Comparison of ENCODE assay signal across 11 cellular contexts in genomic region chr16:68592466-68593337, GRCh38. TPM values are rescaled to one million over a fixed set of nuclear protein-coding genes. Genes with fewer than 3 reads are reported as not detected.
DNase-seq lines count a peak whose midpoint lies in the region; ATAC-seq, FAIRE-seq and TF ChIP-seq lines count a peak whose summit lies in the region.
"Had no signal": no experiment of that assay in that cellular context is flagged by ENCODE, and none has a peak within 500 bp of the region (broad histone marks: within the 10 kb centered on the region; RNA-seq: fewer than 3 reads in every experiment).

No MANE protein-coding gene starts in this region.

- WGBS in mesendoderm (ENCODE audit: extremely low coverage, insufficient coverage, low lambda C conversion rate), result no CpG with 5 or more reads among the region's 5 CpGs

- H2AK5ac ChIP-seq in mesendoderm (ENCODE audit: low read length), result no peak overlapping the region

- BruUV-seq in HCT116 (replicated peaks; lab: Mats Ljungman, UMichigan), result no TSS peak

- CTCF ChIA-PET in HCT116 (lab: Charles Lee), result interaction anchor here (0.6 kb wide), 1 partner anchor 30 kb away, joined by 3 read pairs; no protein-coding TSS in a partner anchor

- RAD21 ChIA-PET in HCT116 (lab: Charles Lee; ENCODE audit: low non-redundant PET in 1 of 2, low total read pairs in 2 of 2, uncharacterized antibody in 2 of 2, unreplicated experiment in 2 of 2), result no interaction called here

- H2BK120ac ChIP-seq in mesendoderm (ENCODE audit: low read depth, low read length), result no peak overlapping the region

- H3K4me1 ChIP-seq in HCT116 (ENCODE audit: control insufficient read depth in 1 of 2, insufficient read depth in 2 of 2, low read length in 2 of 2) (peaks cover 0 to 9% of the 10 kb centered on the region in 2 experiments; a peak in 3 of 4 replicates), keratinocyte (ENCODE audit: control insufficient read depth, extremely low read depth, insufficient read depth, low read length) (peaks cover 7% of the 10 kb centered on the region), mesendoderm (ENCODE audit: control insufficient read depth, low read depth, low read length) (no peaks in the 10 kb centered on the region)

- POLR2A ChIA-PET in HCT116 (lab: Charles Lee), result no interaction called here

- no peaks in the 10 kb centered on the region for H3K9me2 ChIP-seq in HCT116 (ENCODE audit: insufficient read depth)

- H3K23ac ChIP-seq in mesendoderm (ENCODE audit: low read length), result no peak overlapping the region

- peaks cover 5 to 12% (median 9%) of the 10 kb centered on the region in 7 donors for H3K9me3 Mint-ChIP-seq in CD14-positive monocyte

- no peak overlapping the region for H3K4ac ChIP-seq in mesendoderm (ENCODE audit: low read depth, low read length)

- H2AFZ ChIP-seq in HCT116 (ENCODE audit: low read depth, low read length, poor library complexity, severe bottlenecking), result no peak overlapping the region
- H2AFZ ChIP-seq in keratinocyte (ENCODE audit: control insufficient read depth, low read length), result no peak overlapping the region

- H3K79me2 ChIP-seq in HCT116 (ENCODE audit: insufficient read depth, low read length) (no peaks in the 10 kb centered on the region), keratinocyte (ENCODE audit: control insufficient read depth, insufficient read depth, low read length) (no peaks in the 10 kb centered on the region), mesendoderm (ENCODE audit: control insufficient read depth, insufficient read depth, low read length) (no peaks in the 10 kb centered on the region)

- no peaks in the 10 kb centered on the region for H3K79me1 ChIP-seq in mesendoderm (ENCODE audit: low read length)

- TF ChIP-seq RAD21 in HCT116 (IDR thresholded peaks at IDR 0.05; ENCODE audit: low read depth), result peak; percentile 31; the same call in 1 of the 2 replicates

- ATAC-seq in HCT116, result no peak
- ATAC-seq in T-helper 17 cell, result peak; percentile 39
- no peak for ATAC-seq in esophagus mucosa

- H3K9ac ChIP-seq in HCT116 (ENCODE audit: low read length) (no peak overlapping the region), keratinocyte (ENCODE audit: control insufficient read depth, extremely low read depth, insufficient read depth, low read length) (no peak overlapping the region), mesendoderm (ENCODE audit: low read length) (no peak overlapping the region)

- no peak for FAIRE-seq in keratinocyte (lab: Jason Lieb, UNC)
- FAIRE-seq: G401.6 had no signal

- no peak for TF ChIP-seq POLR2A in HCT116 (IDR thresholded peaks at IDR 0.05; ENCODE audit: borderline replicate concordance, extremely low read depth, insufficient read depth, insufficient read length)

- no peak overlapping the region for H2BK5ac ChIP-seq in mesendoderm (ENCODE audit: low read length)

- no peaks in the 10 kb centered on the region for H3K9me1 ChIP-seq in keratinocyte (ENCODE audit: control insufficient read depth, extremely low read depth, insufficient read depth, low read length)

- H2BK15ac ChIP-seq in mesendoderm (replicated peaks; ENCODE audit: low read depth), result no peak overlapping the region

- peaks cover 8 to 10% (median 8%) of the 10 kb centered on the region in 3 donors for H3K27me3 Mint-ChIP-seq in CD14-positive monocyte (ENCODE audit: low read depth in 3 of 3)
- no peaks in the 10 kb centered on the region for H3K27me3 Mint-ChIP-seq in T-helper 17 cell
- H3K27me3 Mint-ChIP-seq: brain had no signal

- H3K56ac ChIP-seq in mesendoderm (ENCODE audit: low read length), result no peak overlapping the region

- H4K20me1 ChIP-seq in HCT116 (ENCODE audit: insufficient read depth) (no peaks in the 10 kb centered on the region), keratinocyte (ENCODE audit: control insufficient read depth, extremely low read depth, insufficient read depth, low read length) (no peaks in the 10 kb centered on the region)

- H3K27ac Mint-ChIP-seq in CD14-positive monocyte, result no peak overlapping the region
- H3K27ac Mint-ChIP-seq in T-helper 17 cell, result no peak overlapping the region
- H3K27ac Mint-ChIP-seq: brain had no signal

- H3K36me3 ChIP-seq in HCT116 (ENCODE audit: control insufficient read depth in 1 of 2, insufficient read depth in 2 of 2, low read length in 2 of 2) (no peaks in the 10 kb centered on the region), keratinocyte (ENCODE audit: control insufficient read depth in 2 of 2, extremely low read depth in 1 of 2, insufficient read depth in 2 of 2, low read length in 2 of 2) (no peaks in the 10 kb centered on the region), mesendoderm (ENCODE audit: control insufficient read depth, insufficient read depth, low read length) (no peaks in the 10 kb centered on the region)

- H3K27ac ChIP-seq in HCT116 (ENCODE audit: low read depth, low read length) (no peak overlapping the region), keratinocyte (ENCODE audit: control insufficient read depth, insufficient read depth, low read length) (no peak overlapping the region), mesendoderm (ENCODE audit: low read depth, low read length) (no peak overlapping the region)

- no peak overlapping the region for H4K8ac ChIP-seq in mesendoderm (ENCODE audit: low read depth, low read length)

- DNase-seq in CD14-positive monocyte (ENCODE audit: low spot score), result no peak
- no peak for DNase-seq in HCT116 (ENCODE audit: low read depth, low spot score)
- no peak for DNase-seq in T-helper 17 cell
- DNase-seq in keratinocyte (ENCODE audit: low read depth, low spot score), result no peak
- DNase-seq in NCI-H2107 treated with DMSO at 0.1 percent for 48 hours (lab: John Stamatoyannopoulos, UW; ENCODE audit: unreplicated experiment), result no peak
- DNase-seq in mesendoderm, result no peak
- DNase-seq in AG20443 (ENCODE audit: low spot score), result no peak
- DNase-seq: posterior cingulate gyrus had no signal

- no peaks in the 10 kb centered on the region for H3K36me3 Mint-ChIP-seq in CD14-positive monocyte
- H3K36me3 Mint-ChIP-seq in T-helper 17 cell (ENCODE audit: low read depth), result peaks cover 7% of the 10 kb centered on the region

- H4K5ac ChIP-seq in mesendoderm (ENCODE audit: low read length), result no peak overlapping the region

- H3K4me3 ChIP-seq in HCT116 (replicated peaks in 1 of 2; ENCODE audit: low read depth in 1 of 2, low read length in 2 of 2) (no peak overlapping the region), keratinocyte (ENCODE audit: control insufficient read depth in 2 of 3, extremely low read depth in 1 of 3, insufficient read depth in 2 of 3, low read depth in 1 of 3, low read length in 3 of 3) (no peak overlapping the region), mesendoderm (ENCODE audit: low read length) (no peak overlapping the region)

- peaks cover 4% of the 10 kb centered on the region for H3K4me1 Mint-ChIP-seq in CD14-positive monocyte
- H3K4me1 Mint-ChIP-seq in T-helper 17 cell, result peaks cover 2% of the 10 kb centered on the region
- H3K4me1 Mint-ChIP-seq: brain had no signal

- H3K4me2 ChIP-seq in HCT116 (ENCODE audit: low read length) (no peak overlapping the region), keratinocyte (ENCODE audit: control insufficient read depth, extremely low read depth, insufficient read depth, low read depth, low read length) (no peak overlapping the region), mesendoderm (ENCODE audit: low read length) (no peak overlapping the region)

- dilution Hi-C loops in keratinocyte (cut with MboI; ENCODE audit: extremely low pct_ligation_motif_present, low sequenced_read_pairs), result no loop called here

- H3K9me3 ChIP-seq in HCT116 (ENCODE audit: control insufficient read depth in 1 of 2, insufficient read depth in 1 of 2, low read depth in 1 of 2, low read length in 2 of 2) (no peaks in the 10 kb centered on the region), T-helper 17 cell (ENCODE audit: control insufficient read depth, low read length, poor library complexity, severe bottlenecking) (no peaks in the 10 kb centered on the region), keratinocyte (ENCODE audit: control insufficient read depth, low read depth, low read length) (no peaks in the 10 kb centered on the region)

- peak; percentile 16 for TF ChIP-seq CTCF in CD14-positive monocyte (IDR thresholded peaks at IDR 0.05)
- peak in 2 of 3 experiments; percentile 40 to 62; a peak in 3 of 6 replicates for TF ChIP-seq CTCF in HCT116 (IDR thresholded peaks at IDR 0.05 in 2 of 3, conservative IDR thresholded peaks at IDR 0.05 in 1 of 3; ENCODE audit: borderline replicate concordance in 1 of 3, insufficient read depth in 1 of 3, low read depth in 2 of 3, low read length in 2 of 3)
- TF ChIP-seq CTCF in keratinocyte (optimal IDR thresholded peaks at IDR 0.05 in 1 of 3, IDR thresholded peaks at IDR 0.05 in 1 of 3, conservative IDR thresholded peaks at IDR 0.05 in 1 of 3; ENCODE audit: extremely low read depth in 1 of 3, insufficient read depth in 2 of 3, low read length in 3 of 3), result peak; percentile 23 to 35 (median 29)

- H3K18ac ChIP-seq in mesendoderm (ENCODE audit: low read length), result no peak overlapping the region

- H3K4me3 Mint-ChIP-seq in CD14-positive monocyte, result no peak overlapping the region
- no peak overlapping the region for H3K4me3 Mint-ChIP-seq in T-helper 17 cell
- H3K4me3 Mint-ChIP-seq: brain had no signal

- H3K27me3 ChIP-seq in HCT116 (ENCODE audit: insufficient read depth, low read length), result no peaks in the 10 kb centered on the region
- H3K27me3 ChIP-seq in keratinocyte (ENCODE audit: control insufficient read depth, extremely low read depth, insufficient read depth, low read length), result no peaks in the 10 kb centered on the region
- no peaks in the 10 kb centered on the region for H3K27me3 ChIP-seq in mesendoderm (ENCODE audit: insufficient read depth, low read length, poor library complexity)

- intact Hi-C loops in CD14-positive monocyte (cut with micrococcal nuclease), result no loop called here
- intact Hi-C loops in HCT116 (cut with micrococcal nuclease), result loop anchor here (5.0 to 10.0 kb wide), 2 partner anchors 312 to 530 kb away; no protein-coding TSS in a partner anchor

RNA-seq across cellular contexts. Expression of gene CDH3, which starts 52.4 kb away (rescaled TPM):
- polyA plus RNA-seq in CD14-positive monocyte (not detected), keratinocyte (366 to 711 TPM (median 524 TPM) in 3 replicates)
- total RNA-seq in HCT116 (2021; ENCODE audit: unreplicated experiment) (94.7 TPM), T-helper 17 cell (under 1 TPM; 0.37 to 0.42 TPM), esophagus mucosa (94.1 TPM)
- 206 and 214 TPM in 2 replicates for polyA plus RNA-seq in HCT116 (2012)
- 280 TPM for polyA plus RNA-seq in keratinocyte (2011; ENCODE audit: low read depth)
- 227 and 260 TPM in 2 replicates for polyA plus RNA-seq in keratinocyte (2011; cell fraction: cytosol; rRNA removed)
- 926 and 1,229 TPM in 2 replicates for polyA plus RNA-seq in keratinocyte (2011; cell fraction: nucleus; rRNA removed)
- 200 and 465 TPM in 2 replicates for polyA plus RNA-seq in keratinocyte (2012; ENCODE audit: low replicate concordance)
- polyA minus RNA-seq in keratinocyte, result 653 to 1,075 TPM (median 1,036 TPM) in 3 replicates
- polyA minus RNA-seq in keratinocyte (2011; cell fraction: cytosol; rRNA and poly(A)+ RNA removed), result 438 TPM
- polyA minus RNA-seq in keratinocyte (2011; cell fraction: nucleus; rRNA and poly(A)+ RNA removed), result 787 and 1,047 TPM in 2 replicates
- 130 TPM for polyA plus RNA-seq in mesendoderm (2013, experiment 1 of 2)
- 121 TPM for polyA plus RNA-seq in mesendoderm (2013, experiment 2 of 2)

RNA-seq across cellular contexts. Expression of gene ZFP90, which starts 53.6 kb away (rescaled TPM):
- polyA plus RNA-seq in CD14-positive monocyte, result 1 to 10 TPM; 4.2 to 7.9 TPM
- total RNA-seq in HCT116 (2021; ENCODE audit: unreplicated experiment), result 21.8 TPM
- polyA plus RNA-seq in HCT116 (2012), result 10.4 and 11.6 TPM in 2 replicates
- total RNA-seq in T-helper 17 cell, result 10 to 100 TPM; 20.7 to 21.3 TPM
- 11.3 to 16.9 TPM (median 15.3 TPM) in 3 replicates for polyA plus RNA-seq in keratinocyte
- polyA plus RNA-seq in keratinocyte (2011; ENCODE audit: low read depth), result 4.3 TPM
- polyA plus RNA-seq in keratinocyte (2011; cell fraction: cytosol; rRNA removed), result 8.4 and 12.2 TPM in 2 replicates
- 20.5 and 21.5 TPM in 2 replicates for polyA plus RNA-seq in keratinocyte (2011; cell fraction: nucleus; rRNA removed)
- polyA plus RNA-seq in keratinocyte (2012; ENCODE audit: low replicate concordance), result 9.3 and 9.8 TPM in 2 replicates
- 6.6 to 16.5 TPM (median 16.4 TPM) in 3 replicates for polyA minus RNA-seq in keratinocyte
- 12.3 TPM for polyA minus RNA-seq in keratinocyte (2011; cell fraction: cytosol; rRNA and poly(A)+ RNA removed)
- polyA minus RNA-seq in keratinocyte (2011; cell fraction: nucleus; rRNA and poly(A)+ RNA removed), result 9.5 and 15.7 TPM in 2 replicates
- polyA plus RNA-seq in mesendoderm (2013, experiment 1 of 2), result 7.2 TPM
- polyA plus RNA-seq in mesendoderm (2013, experiment 2 of 2), result 6.4 TPM
- total RNA-seq in esophagus mucosa, result 12.0 TPM

Comparison
In these comparisons a context has a peak if more than half of its experiments do, and no peak if none do; other contexts are left out.
1. RNA of gene CDH3, which starts 52.4 kb away (total RNA-seq): 94.7 TPM in HCT116 (single experiment) and 94.1 TPM in esophagus mucosa (single experiment); 0.37 to 0.42 TPM in T-helper 17 cell; every median in the first group is over 10 times any median in the second.
2. Peak in every context shown above with its lines, with median percentiles within 50 percentile points of each other: CTCF ChIP-seq.